In the genomic region with DNA sequence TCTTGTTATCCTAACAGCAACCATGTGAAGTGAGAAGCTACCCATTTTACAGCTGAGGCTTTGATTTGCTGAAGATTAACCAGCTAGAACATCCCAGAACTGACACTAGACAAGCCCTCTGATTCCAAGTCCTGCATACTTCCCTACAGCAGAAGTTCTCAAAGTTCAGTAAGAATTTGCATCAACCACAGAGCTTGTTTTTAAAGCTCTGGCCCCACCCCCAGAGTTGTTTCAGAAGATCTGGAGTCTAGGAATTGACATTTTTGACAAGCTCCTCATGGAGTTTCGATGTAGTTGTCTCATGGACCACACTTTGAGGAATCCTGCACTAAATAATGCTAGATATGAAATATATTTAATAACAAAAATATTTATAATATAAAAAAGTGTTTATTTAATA, we compare ENCODE assay signal across 25 cellular contexts.
"Had no signal": no experiment of that assay in that cellular context is flagged by ENCODE, and none has a peak within 500 bp of the region (broad histone marks: within the 10 kb centered on the region; RNA-seq: fewer than 3 reads in every experiment).

No MANE protein-coding gene starts in this region.

- H3K9me3 ChIP-seq: left lung, lower lobe of right lung, prostate gland, right atrium auricular region, sigmoid colon, testis, transverse colon had no signal

- H3K4me1 ChIP-seq: left lung, lower lobe of right lung, prostate gland, right atrium auricular region, testis, transverse colon had no signal

- H3K27ac Mint-ChIP-seq: endodermal cell; immature natural killer cell; memory B cell; natural killer cell treated with Interleukin-12 subunit alpha and Interleukin-12 subunit beta and Interleukin-15 and Interleukin-18, amount 100 ng/mL, for 72 hours; stimulated activated naive B cell treated with anti-CD40 and anti-IgM and Interleukin-4, amounts not matched to agents 10 μg/mL and 1 μg/mL and 100 μg/mL, for 72 hours; stimulated activated naive CD8-positive, alpha-beta T cell treated with anti-CD3 and anti-CD28 coated beads, Interleukin-15, amount 100 ng/mL, for 72 hours had no signal

- H3K9me3 Mint-ChIP-seq: endodermal cell; memory B cell; natural killer cell treated with Interleukin-12 subunit alpha and Interleukin-12 subunit beta and Interleukin-15 and Interleukin-18, amount 100 ng/mL, for 72 hours; stimulated activated naive B cell treated with anti-CD40 and anti-IgM and Interleukin-4, amounts not matched to agents 10 μg/mL and 1 μg/mL and 100 μg/mL, for 72 hours; stimulated activated naive CD8-positive, alpha-beta T cell treated with anti-CD3 and anti-CD28 coated beads, Interleukin-15, amount 100 ng/mL, for 72 hours had no signal

- H3K27ac ChIP-seq: coronary artery, left lung, lower lobe of right lung, parathyroid adenoma, prostate gland, right atrium auricular region, sigmoid colon, skin epidermis, testis, transverse colon had no signal

- DNase-seq: caudate nucleus; effector CD4-positive, alpha-beta T cell; endodermal cell; erythroblast; foreskin melanocyte; immature natural killer cell; kidney; left lung; lower lobe of right lung; midbrain; occipital lobe; sigmoid colon; stimulated activated CD4-positive, alpha-beta T cell treated with anti-CD3 and anti-CD28 coated beads, Interleukin-2, amount 100 ng/mL, for 24 hours; stimulated activated CD4-positive, alpha-beta T cell treated with anti-CD3 and anti-CD28 coated beads, Interleukin-4, amount 100 ng/mL, for 4 hours; stimulated activated naive B cell treated with anti-CD40 and anti-IgM and Interleukin-4, amounts not matched to agents 10 μg/mL and 1 μg/mL and 100 μg/mL, for 72 hours; stimulated activated naive CD8-positive, alpha-beta T cell treated with anti-CD3 and anti-CD28 coated beads, Interleukin-15, amount 100 ng/mL, for 72 hours; testis; transverse colon had no signal

- H3K27me3 ChIP-seq: right atrium auricular region, sigmoid colon, testis, transverse colon had no signal

- H3K4me1 Mint-ChIP-seq: immature natural killer cell; memory B cell; stimulated activated naive B cell treated with anti-CD40 and anti-IgM and Interleukin-4, amounts not matched to agents 10 μg/mL and 1 μg/mL and 100 μg/mL, for 72 hours; stimulated activated naive CD8-positive, alpha-beta T cell treated with anti-CD3 and anti-CD28 coated beads, Interleukin-15, amount 100 ng/mL, for 72 hours had no signal

- H3K4me3 Mint-ChIP-seq: endodermal cell; immature natural killer cell; memory B cell; natural killer cell treated with Interleukin-12 subunit alpha and Interleukin-12 subunit beta and Interleukin-15 and Interleukin-18, amount 100 ng/mL, for 72 hours; stimulated activated naive B cell treated with anti-CD40 and anti-IgM and Interleukin-4, amounts not matched to agents 10 μg/mL and 1 μg/mL and 100 μg/mL, for 72 hours; stimulated activated naive CD8-positive, alpha-beta T cell treated with anti-CD3 and anti-CD28 coated beads, Interleukin-15, amount 100 ng/mL, for 72 hours had no signal

- H3K4me3 ChIP-seq: coronary artery, left lung, lower lobe of right lung, prostate gland, right atrium auricular region, sigmoid colon, skin epidermis, testis, transverse colon had no signal

- H3K36me3 Mint-ChIP-seq: immature natural killer cell; memory B cell; natural killer cell treated with Interleukin-12 subunit alpha and Interleukin-12 subunit beta and Interleukin-15 and Interleukin-18, amount 100 ng/mL, for 72 hours; stimulated activated naive B cell treated with anti-CD40 and anti-IgM and Interleukin-4, amounts not matched to agents 10 μg/mL and 1 μg/mL and 100 μg/mL, for 72 hours had no signal

- H3K36me3 ChIP-seq: left lung, lower lobe of right lung, prostate gland, right atrium auricular region, sigmoid colon, transverse colon had no signal
